In the genomic region with DNA sequence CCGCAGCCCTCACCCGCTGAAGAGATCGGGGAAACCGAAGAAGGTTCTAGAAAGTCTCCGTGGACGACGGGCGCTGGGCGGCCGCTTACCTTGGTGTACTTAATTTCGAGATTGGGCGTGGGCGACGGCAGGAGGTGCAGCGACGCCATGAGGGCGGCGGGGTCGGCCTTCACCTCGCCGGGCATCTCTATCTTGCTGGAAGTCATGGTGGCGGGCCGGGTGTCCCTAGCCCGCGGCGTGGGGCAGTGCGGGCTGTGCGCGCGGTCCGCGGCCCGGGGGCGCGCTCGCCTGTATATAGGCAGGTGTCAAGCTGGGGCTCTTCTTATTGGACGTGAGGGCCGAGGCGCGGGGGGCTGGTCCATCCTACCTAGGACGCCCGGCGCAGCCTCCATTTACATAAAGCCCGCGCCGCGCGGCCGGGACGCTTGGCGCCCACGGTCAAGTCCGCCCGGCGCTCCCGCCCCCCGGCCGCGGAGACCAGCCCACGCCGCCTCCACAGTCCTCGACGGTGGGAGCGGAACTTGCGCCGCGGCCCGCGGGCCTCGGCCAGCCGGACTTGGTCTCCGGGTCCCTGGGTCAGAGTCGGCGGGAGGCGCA, we compare ENCODE assay signal across 1 cellular context.
TF ChIP-seq lines count a peak whose summit lies in the region.

A gene (minus strand): TSS at position 267 of the 597 bp plus-strand sequence. CDS start 61 bp downstream, at position 206.

TF ChIP-seq in HEK293, 187 proteins besides CTCF, POLR2A, EP300 and RAD21 (continued from another document):
- TF ChIP-seq, protein P1, sequence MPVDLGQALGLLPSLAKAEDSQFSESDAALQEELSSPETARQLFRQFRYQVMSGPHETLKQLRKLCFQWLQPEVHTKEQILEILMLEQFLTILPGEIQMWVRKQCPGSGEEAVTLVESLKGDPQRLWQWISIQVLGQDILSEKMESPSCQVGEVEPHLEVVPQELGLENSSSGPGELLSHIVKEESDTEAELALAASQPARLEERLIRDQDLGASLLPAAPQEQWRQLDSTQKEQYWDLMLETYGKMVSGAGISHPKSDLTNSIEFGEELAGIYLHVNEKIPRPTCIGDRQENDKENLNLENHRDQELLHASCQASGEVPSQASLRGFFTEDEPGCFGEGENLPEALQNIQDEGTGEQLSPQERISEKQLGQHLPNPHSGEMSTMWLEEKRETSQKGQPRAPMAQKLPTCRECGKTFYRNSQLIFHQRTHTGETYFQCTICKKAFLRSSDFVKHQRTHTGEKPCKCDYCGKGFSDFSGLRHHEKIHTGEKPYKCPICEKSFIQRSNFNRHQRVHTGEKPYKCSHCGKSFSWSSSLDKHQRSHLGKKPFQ (tag by site-specific recombination; IDR thresholded peaks at IDR 0.05): no peak
- no peak for TF ChIP-seq ZNF366 (tag by site-specific recombination; conservative IDR thresholded peaks at IDR 0.05)
- no peak for TF ChIP-seq ZNF664 (tag by site-specific recombination; IDR thresholded peaks at IDR 0.05)
- TF ChIP-seq ZNF560 (tag by site-specific recombination; IDR thresholded peaks at IDR 0.05; ENCODE audit: borderline replicate concordance): no peak
- no peak for TF ChIP-seq GLI4 (tag by site-specific recombination; IDR thresholded peaks at IDR 0.05)
- TF ChIP-seq, protein P2, sequence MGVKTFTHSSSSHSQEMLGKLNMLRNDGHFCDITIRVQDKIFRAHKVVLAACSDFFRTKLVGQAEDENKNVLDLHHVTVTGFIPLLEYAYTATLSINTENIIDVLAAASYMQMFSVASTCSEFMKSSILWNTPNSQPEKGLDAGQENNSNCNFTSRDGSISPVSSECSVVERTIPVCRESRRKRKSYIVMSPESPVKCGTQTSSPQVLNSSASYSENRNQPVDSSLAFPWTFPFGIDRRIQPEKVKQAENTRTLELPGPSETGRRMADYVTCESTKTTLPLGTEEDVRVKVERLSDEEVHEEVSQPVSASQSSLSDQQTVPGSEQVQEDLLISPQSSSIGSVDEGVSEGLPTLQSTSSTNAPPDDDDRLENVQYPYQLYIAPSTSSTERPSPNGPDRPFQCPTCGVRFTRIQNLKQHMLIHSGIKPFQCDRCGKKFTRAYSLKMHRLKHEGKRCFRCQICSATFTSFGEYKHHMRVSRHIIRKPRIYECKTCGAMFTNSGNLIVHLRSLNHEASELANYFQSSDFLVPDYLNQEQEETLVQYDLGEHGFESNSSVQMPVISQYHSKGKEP (tag by site-specific recombination; IDR thresholded peaks at IDR 0.05): no peak
- TF ChIP-seq ZNF112 (tag by site-specific recombination; IDR thresholded peaks at IDR 0.05): no peak
- TF ChIP-seq, protein P3, sequence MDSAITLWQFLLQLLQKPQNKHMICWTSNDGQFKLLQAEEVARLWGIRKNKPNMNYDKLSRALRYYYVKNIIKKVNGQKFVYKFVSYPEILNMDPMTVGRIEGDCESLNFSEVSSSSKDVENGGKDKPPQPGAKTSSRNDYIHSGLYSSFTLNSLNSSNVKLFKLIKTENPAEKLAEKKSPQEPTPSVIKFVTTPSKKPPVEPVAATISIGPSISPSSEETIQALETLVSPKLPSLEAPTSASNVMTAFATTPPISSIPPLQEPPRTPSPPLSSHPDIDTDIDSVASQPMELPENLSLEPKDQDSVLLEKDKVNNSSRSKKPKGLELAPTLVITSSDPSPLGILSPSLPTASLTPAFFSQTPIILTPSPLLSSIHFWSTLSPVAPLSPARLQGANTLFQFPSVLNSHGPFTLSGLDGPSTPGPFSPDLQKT (IDR thresholded peaks at IDR 0.05; ENCODE audit: borderline replicate concordance, low read depth, low read length): no peak
- TF ChIP-seq GLIS2 (tag by site-specific recombination; IDR thresholded peaks at IDR 0.05): peak; percentile 67; the same call in 1 of the 2 replicates
- no peak for TF ChIP-seq ZBTB21 (tag by site-specific recombination; IDR thresholded peaks at IDR 0.05)
- no peak for TF ChIP-seq ZNF404 (tag by site-specific recombination; IDR thresholded peaks at IDR 0.05)
- TF ChIP-seq, protein P4, sequence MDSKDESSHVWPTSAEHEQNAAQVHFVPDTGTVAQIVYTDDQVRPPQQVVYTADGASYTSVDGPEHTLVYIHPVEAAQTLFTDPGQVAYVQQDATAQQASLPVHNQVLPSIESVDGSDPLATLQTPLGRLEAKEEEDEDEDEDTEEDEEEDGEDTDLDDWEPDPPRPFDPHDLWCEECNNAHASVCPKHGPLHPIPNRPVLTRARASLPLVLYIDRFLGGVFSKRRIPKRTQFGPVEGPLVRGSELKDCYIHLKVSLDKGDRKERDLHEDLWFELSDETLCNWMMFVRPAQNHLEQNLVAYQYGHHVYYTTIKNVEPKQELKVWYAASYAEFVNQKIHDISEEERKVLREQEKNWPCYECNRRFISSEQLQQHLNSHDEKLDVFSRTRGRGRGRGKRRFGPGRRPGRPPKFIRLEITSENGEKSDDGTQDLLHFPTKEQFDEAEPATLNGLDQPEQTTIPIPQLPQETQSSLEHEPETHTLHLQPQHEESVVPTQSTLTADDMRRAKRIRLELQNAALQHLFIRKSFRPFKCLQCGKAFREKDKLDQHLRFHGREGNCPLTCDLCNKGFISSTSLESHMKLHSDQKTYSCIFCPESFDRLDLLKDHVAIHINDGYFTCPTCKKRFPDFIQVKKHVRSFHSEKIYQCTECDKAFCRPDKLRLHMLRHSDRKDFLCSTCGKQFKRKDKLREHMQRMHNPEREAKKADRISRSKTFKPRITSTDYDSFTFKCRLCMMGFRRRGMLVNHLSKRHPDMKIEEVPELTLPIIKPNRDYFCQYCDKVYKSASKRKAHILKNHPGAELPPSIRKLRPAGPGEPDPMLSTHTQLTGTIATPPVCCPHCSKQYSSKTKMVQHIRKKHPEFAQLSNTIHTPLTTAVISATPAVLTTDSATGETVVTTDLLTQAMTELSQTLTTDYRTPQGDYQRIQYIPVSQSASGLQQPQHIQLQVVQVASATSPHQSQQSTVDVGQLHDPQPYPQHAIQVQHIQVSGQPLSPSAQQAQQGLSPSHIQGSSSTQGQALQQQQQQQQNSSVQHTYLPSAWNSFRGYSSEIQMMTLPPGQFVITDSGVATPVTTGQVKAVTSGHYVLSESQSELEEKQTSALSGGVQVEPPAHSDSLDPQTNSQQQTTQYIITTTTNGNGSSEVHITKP (tag by site-specific recombination; IDR thresholded peaks at IDR 0.05): no peak
- no peak for TF ChIP-seq ZNF239 (tag by site-specific recombination; IDR thresholded peaks at IDR 0.05)
- TF ChIP-seq ZNF624 (tag by site-specific recombination; IDR thresholded peaks at IDR 0.05): no peak
- TF ChIP-seq ZNF2 (tag by site-specific recombination; IDR thresholded peaks at IDR 0.05): no peak
- TF ChIP-seq, protein P5, sequence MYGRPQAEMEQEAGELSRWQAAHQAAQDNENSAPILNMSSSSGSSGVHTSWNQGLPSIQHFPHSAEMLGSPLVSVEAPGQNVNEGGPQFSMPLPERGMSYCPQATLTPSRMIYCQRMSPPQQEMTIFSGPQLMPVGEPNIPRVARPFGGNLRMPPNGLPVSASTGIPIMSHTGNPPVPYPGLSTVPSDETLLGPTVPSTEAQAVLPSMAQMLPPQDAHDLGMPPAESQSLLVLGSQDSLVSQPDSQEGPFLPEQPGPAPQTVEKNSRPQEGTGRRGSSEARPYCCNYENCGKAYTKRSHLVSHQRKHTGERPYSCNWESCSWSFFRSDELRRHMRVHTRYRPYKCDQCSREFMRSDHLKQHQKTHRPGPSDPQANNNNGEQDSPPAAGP (tag by site-specific recombination; IDR thresholded peaks at IDR 0.05): no peak
- TF ChIP-seq, protein P6, sequence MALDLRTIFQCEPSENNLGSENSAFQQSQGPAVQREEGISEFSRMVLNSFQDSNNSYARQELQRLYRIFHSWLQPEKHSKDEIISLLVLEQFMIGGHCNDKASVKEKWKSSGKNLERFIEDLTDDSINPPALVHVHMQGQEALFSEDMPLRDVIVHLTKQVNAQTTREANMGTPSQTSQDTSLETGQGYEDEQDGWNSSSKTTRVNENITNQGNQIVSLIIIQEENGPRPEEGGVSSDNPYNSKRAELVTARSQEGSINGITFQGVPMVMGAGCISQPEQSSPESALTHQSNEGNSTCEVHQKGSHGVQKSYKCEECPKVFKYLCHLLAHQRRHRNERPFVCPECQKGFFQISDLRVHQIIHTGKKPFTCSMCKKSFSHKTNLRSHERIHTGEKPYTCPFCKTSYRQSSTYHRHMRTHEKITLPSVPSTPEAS (tag by site-specific recombination; IDR thresholded peaks at IDR 0.05): no peak
- TF ChIP-seq ZNF473 (tag by site-specific recombination; IDR thresholded peaks at IDR 0.05): no peak
- no peak for TF ChIP-seq HOXC10 (CRISPR knock-in tag; IDR thresholded peaks at IDR 0.05)
- TF ChIP-seq, protein P7, sequence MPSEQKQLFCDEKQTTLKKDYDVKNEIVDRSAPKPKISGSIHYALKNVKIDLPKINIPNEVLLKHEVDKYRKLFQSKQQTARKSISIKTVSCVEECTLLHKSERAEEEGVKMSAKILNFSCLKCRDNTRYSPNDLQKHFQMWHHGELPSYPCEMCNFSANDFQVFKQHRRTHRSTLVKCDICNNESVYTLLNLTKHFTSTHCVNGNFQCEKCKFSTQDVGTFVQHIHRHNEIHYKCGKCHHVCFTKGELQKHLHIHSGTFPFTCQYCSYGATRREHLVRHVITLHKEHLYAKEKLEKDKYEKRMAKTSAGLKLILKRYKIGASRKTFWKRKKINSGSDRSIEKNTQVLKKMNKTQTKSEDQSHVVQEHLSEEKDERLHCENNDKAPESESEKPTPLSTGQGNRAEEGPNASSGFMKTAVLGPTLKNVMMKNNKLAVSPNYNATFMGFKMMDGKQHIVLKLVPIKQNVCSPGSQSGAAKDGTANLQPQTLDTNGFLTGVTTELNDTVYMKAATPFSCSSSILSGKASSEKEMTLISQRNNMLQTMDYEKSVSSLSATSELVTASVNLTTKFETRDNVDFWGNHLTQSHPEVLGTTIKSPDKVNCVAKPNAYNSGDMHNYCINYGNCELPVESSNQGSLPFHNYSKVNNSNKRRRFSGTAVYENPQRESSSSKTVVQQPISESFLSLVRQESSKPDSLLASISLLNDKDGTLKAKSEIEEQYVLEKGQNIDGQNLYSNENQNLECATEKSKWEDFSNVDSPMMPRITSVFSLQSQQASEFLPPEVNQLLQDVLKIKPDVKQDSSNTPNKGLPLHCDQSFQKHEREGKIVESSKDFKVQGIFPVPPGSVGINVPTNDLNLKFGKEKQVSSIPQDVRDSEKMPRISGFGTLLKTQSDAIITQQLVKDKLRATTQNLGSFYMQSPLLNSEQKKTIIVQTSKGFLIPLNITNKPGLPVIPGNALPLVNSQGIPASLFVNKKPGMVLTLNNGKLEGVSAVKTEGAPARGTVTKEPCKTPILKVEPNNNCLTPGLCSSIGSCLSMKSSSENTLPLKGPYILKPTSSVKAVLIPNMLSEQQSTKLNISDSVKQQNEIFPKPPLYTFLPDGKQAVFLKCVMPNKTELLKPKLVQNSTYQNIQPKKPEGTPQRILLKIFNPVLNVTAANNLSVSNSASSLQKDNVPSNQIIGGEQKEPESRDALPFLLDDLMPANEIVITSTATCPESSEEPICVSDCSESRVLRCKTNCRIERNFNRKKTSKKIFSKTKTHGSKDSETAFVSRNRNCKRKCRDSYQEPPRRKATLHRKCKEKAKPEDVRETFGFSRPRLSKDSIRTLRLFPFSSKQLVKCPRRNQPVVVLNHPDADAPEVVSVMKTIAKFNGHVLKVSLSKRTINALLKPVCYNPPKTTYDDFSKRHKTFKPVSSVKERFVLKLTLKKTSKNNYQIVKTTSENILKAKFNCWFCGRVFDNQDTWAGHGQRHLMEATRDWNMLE (tag by site-specific recombination; conservative IDR thresholded peaks at IDR 0.05; ENCODE audit: low read depth): no peak
- no peak for TF ChIP-seq ZNF621 (tag by site-specific recombination; IDR thresholded peaks at IDR 0.05)
- TF ChIP-seq ZNF433 (tag by site-specific recombination; IDR thresholded peaks at IDR 0.05; ENCODE audit: low read depth): no peak
- TF ChIP-seq, protein P8, sequence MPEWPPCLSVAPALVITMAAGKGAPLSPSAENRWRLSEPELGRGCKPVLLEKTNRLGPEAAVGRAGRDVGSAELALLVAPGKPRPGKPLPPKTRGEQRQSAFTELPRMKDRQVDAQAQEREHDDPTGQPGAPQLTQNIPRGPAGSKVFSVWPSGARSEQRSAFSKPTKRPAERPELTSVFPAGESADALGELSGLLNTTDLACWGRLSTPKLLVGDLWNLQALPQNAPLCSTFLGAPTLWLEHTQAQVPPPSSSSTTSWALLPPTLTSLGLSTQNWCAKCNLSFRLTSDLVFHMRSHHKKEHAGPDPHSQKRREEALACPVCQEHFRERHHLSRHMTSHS (tag by site-specific recombination; IDR thresholded peaks at IDR 0.05): no peak
- TF ChIP-seq HOXD13 (CRISPR knock-in tag; IDR thresholded peaks at IDR 0.05; ENCODE audit: borderline replicate concordance): no peak
- TF ChIP-seq MEIS1 (CRISPR knock-in tag; IDR thresholded peaks at IDR 0.05; ENCODE audit: borderline replicate concordance): no peak
